In genomic region chr11:113026778-113027177, GRCh38 we compare ENCODE assay signal across 31 cellular contexts.
"Had no signal": no experiment of that assay in that cellular context is flagged by ENCODE, and none has a peak within 500 bp of the region (broad histone marks: within the 10 kb centered on the region; RNA-seq: fewer than 3 reads in every experiment).

No MANE protein-coding gene starts in this region.

- DNase-seq: activated CD4-positive, alpha-beta T cell treated with anti-CD3 and anti-CD28 coated beads for 4 hours; activated CD4-positive, alpha-beta T cell treated with anti-CD3 and anti-CD28 coated beads, Interleukin-2, amount 50 U/mL, for 1 hour; activated CD4-positive, alpha-beta T cell treated with anti-CD3 and anti-CD28 coated beads, Interleukin-2, amount 50 U/mL, for 48 hours; activated CD4-positive, CD25-positive, alpha-beta regulatory T cell; activated CD4-positive, CD25-positive, alpha-beta regulatory T cell treated with anti-CD3 and anti-CD28 coated beads, Interleukin-2, amount 50 U/mL, for 72 hours; activated CD8-positive, alpha-beta memory T cell treated with anti-CD3 and anti-CD28 coated beads for 24 hours; activated CD8-positive, alpha-beta T cell treated with anti-CD3 and anti-CD28 coated beads for 36 hours; activated effector memory CD4-positive, alpha-beta T cell treated with Interleukin-2 at 50 U/mL for 16 hours; activated gamma-delta T cell treated with Interleukin-2 at 50 U/mL for 16 hours; activated naive CD4-positive, alpha-beta T cell treated with anti-CD3 and anti-CD28 coated beads, Interleukin-2, amount 50 U/mL, for 16 hours; activated naive CD4-positive, alpha-beta T cell treated with Interleukin-2 at 50 U/mL for 16 hours; activated T-cell treated with anti-CD3 and anti-CD28 coated beads, Interleukin-2, amount 50 U/mL, for 4 hours; amniotic stem cell; anterior cingulate cortex; brain microvascular endothelial cell; dorsolateral prefrontal cortex; effector memory CD4-positive, alpha-beta T cell; endodermal cell; foreskin fibroblast; T-helper 1 cell; T-helper 17 cell; T1000 had no signal

- H3K27me3 ChIP-seq: brain microvascular endothelial cell, dorsolateral prefrontal cortex had no signal

- H3K4me3 ChIP-seq: coronary artery, dorsolateral prefrontal cortex had no signal

- H3K4me3 Mint-ChIP-seq: activated CD8-positive, alpha-beta T cell treated with anti-CD3 and anti-CD28 coated beads for 36 hours; activated naive CD8-positive, alpha-beta T cell; activated T-cell treated with anti-CD3 and anti-CD28 coated beads, Interleukin-2, amount 50 U/mL, for 4 hours; activated T-helper 17 cell treated with anti-CD3 and anti-CD28 coated beads, Interleukin-2, amount 50 U/mL, for 72 hours; central memory CD8-positive, alpha-beta T cell; dendritic cell treated with granulocyte-macrophage colony-stimulating factor and Interleukin-4, amounts not matched to agents 40 ng/mL and 50 ng/mL, for 4 days; endodermal cell; T-helper 17 cell; T-helper 2 cell treated with Interferon-gamma antibody and Interleukin-4, amounts not matched to agents 5 μg/mL and 100 μg/mL, for 36 hours had no signal

- FAIRE-seq: astrocyte, bronchial epithelial cell, frontal cortex had no signal

- H3K27ac Mint-ChIP-seq: activated CD8-positive, alpha-beta T cell treated with anti-CD3 and anti-CD28 coated beads for 36 hours; activated naive CD8-positive, alpha-beta T cell; activated T-helper 17 cell treated with anti-CD3 and anti-CD28 coated beads, Interleukin-2, amount 50 U/mL, for 72 hours; dendritic cell treated with granulocyte-macrophage colony-stimulating factor and Interleukin-4, amounts not matched to agents 40 ng/mL and 50 ng/mL, for 4 days; endodermal cell; T-helper 17 cell; T-helper 2 cell treated with Interferon-gamma antibody and Interleukin-4, amounts not matched to agents 5 μg/mL and 100 μg/mL, for 36 hours had no signal

- H3K36me3 Mint-ChIP-seq: activated naive CD8-positive, alpha-beta T cell had no signal

- H3K27me3 Mint-ChIP-seq: activated CD8-positive, alpha-beta T cell treated with anti-CD3 and anti-CD28 coated beads for 36 hours had no signal

- H3K4me1 Mint-ChIP-seq: activated T-helper 17 cell treated with anti-CD3 and anti-CD28 coated beads, Interleukin-2, amount 50 U/mL, for 72 hours; central memory CD8-positive, alpha-beta T cell; endodermal cell; T-helper 17 cell had no signal

- H3K9me3 Mint-ChIP-seq: activated CD8-positive, alpha-beta T cell treated with anti-CD3 and anti-CD28 coated beads for 36 hours; activated T-cell treated with anti-CD3 and anti-CD28 coated beads, Interleukin-2, amount 50 U/mL, for 4 hours; activated T-helper 17 cell treated with anti-CD3 and anti-CD28 coated beads, Interleukin-2, amount 50 U/mL, for 72 hours; central memory CD8-positive, alpha-beta T cell; dendritic cell treated with granulocyte-macrophage colony-stimulating factor and Interleukin-4, amounts not matched to agents 40 ng/mL and 50 ng/mL, for 4 days; endodermal cell; T-helper 2 cell treated with Interferon-gamma antibody and Interleukin-4, amounts not matched to agents 5 μg/mL and 100 μg/mL, for 36 hours had no signal

- H3K36me3 ChIP-seq: brain microvascular endothelial cell had no signal
